ENCODE assay signal across 19 cellular contexts in the genomic region with DNA sequence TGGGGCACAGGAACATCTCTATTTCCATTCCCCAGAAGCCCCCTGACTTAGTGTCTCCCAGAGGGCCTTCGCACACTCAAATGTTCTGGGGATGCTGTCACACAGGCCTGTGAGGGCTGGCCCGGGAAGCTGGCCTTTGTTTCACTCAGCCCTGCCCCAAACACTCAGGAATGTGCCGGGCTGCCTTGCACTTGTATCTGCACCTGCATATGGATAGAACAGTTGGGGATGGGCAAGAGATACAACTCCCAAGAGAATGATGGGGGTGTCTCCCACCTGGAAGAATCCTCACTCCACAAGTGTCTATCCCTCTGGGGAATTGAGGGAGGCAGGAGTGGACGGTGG. TPM values are rescaled to one million over a fixed set of nuclear protein-coding genes. Genes with fewer than 3 reads are reported as not detected.
DNase-seq lines count a peak whose midpoint lies in the region; ATAC-seq and TF ChIP-seq lines count a peak whose summit lies in the region.
"Had no signal": no experiment of that assay in that cellular context is flagged by ENCODE, and none has a peak within 500 bp of the region (broad histone marks: within the 10 kb centered on the region; RNA-seq: fewer than 3 reads in every experiment).

No MANE protein-coding gene starts in this region.

- H3K4me3 Mint-ChIP-seq in naive thymus-derived CD8-positive, alpha-beta T cell, result no peak overlapping the region
- no peak overlapping the region for H3K4me3 Mint-ChIP-seq in activated CD8-positive, alpha-beta memory T cell treated with anti-CD3 and anti-CD28 coated beads, Interleukin-2, amount 10 ng/mL, durations not matched to agents 7 days and 5 days

- intact Hi-C loops in Right ventricle myocardium superior (cut with DNase I), result loop anchor here (5.0 kb wide), 1 partner anchor 280 kb away; no protein-coding TSS in a partner anchor
- intact Hi-C loops in heart left ventricle (cut with DNase I), result loop anchor here in 4 of 10 donors (5.0 to 10.0 kb wide), 3 partner anchors 100 to 272 kb away; no protein-coding TSS in a partner anchor
- intact Hi-C loops in ascending aorta (cut with DNase I), result loop anchor here (5.0 kb wide), 1 partner anchor 225 kb away; no protein-coding TSS in a partner anchor
- intact Hi-C loops in tibial artery (cut with DNase I; ENCODE audit: low total_unique reads), result no loop called here

- WGBS in heart left ventricle, 4 donors, result 44 to 81% (median 75%) methylated on average over 3 to 4 of the region's 4 CpGs

- CTCF ChIA-PET in activated CD8-positive, alpha-beta memory T cell treated with anti-CD3 and anti-CD28 coated beads, Interleukin-2, amount 10 ng/mL, durations not matched to agents 7 days and 5 days (lab: Charles Lee), result interaction anchor here (1.8 to 5.2 kb wide), 2 partner anchors 10 to 278 kb away, joined by 6 to 59 read pairs; a partner anchor contains a TSS

- no peak overlapping the region for H3K4me3 ChIP-seq in heart left ventricle
- H3K4me3 ChIP-seq in ascending aorta, result no peak overlapping the region
- no peak overlapping the region for H3K4me3 ChIP-seq in tibial artery
- H3K4me3 ChIP-seq: Peyer's patch had no signal

- ATAC-seq in Right ventricle myocardium superior (ENCODE audit: poor library complexity) (no peak), heart left ventricle (no peak), GM19035 (IDR thresholded peaks at IDR 0.05; ENCODE audit: unreplicated experiment) (no peak), GM21515 (IDR thresholded peaks at IDR 0.05; ENCODE audit: unreplicated experiment) (no peak)
- no peak for ATAC-seq in naive thymus-derived CD8-positive, alpha-beta T cell
- no peak for ATAC-seq in activated CD8-positive, alpha-beta memory T cell treated with anti-CD3 and anti-CD28 coated beads, Interleukin-2, amount 10 ng/mL, durations not matched to agents 7 days and 5 days

- no peaks in the 10 kb centered on the region for H3K27me3 ChIP-seq in heart left ventricle
- no peaks in the 10 kb centered on the region for H3K27me3 ChIP-seq in ascending aorta
- H3K27me3 ChIP-seq in tibial artery, result no peaks in the 10 kb centered on the region
- H3K27me3 ChIP-seq: BE2C, Peyer's patch had no signal

- DNase-seq in Right ventricle myocardium superior (peak; percentile 8), heart left ventricle (no peak), ascending aorta (ENCODE audit: low spot score in 2 of 2) (peak in 1 of 2 donors; percentile 2), tibial artery (no peak)
- DNase-seq in naive thymus-derived CD8-positive, alpha-beta T cell, result no peak
- DNase-seq in activated CD8-positive, alpha-beta memory T cell treated with anti-CD3 and anti-CD28 coated beads, Interleukin-2, amount 10 ng/mL, durations not matched to agents 7 days and 5 days, result no peak
- DNase-seq: 8988T, BE2C, GF-D8, H9, IMR-90, Karpas-422, NCI-H1105, NCI-H1694, NCI-H2227 treated with DMSO at 0.1 percent for 48 hours, NCI-H524, Peyer's patch had no signal

- H3K9me3 ChIP-seq in heart left ventricle (no peaks in the 10 kb centered on the region), ascending aorta (no peaks in the 10 kb centered on the region), tibial artery (no peaks in the 10 kb centered on the region)
- H3K9me3 ChIP-seq: BE2C, Peyer's patch had no signal

- POLR2A ChIA-PET in naive thymus-derived CD8-positive, alpha-beta T cell (lab: Charles Lee), result interaction anchor here (1.5 to 2.8 kb wide), 3 partner anchors 10 to 432 kb away, joined by 3 to 17 read pairs (median 6); a partner anchor contains a TSS

- no peaks in the 10 kb centered on the region for H3K9me3 Mint-ChIP-seq in naive thymus-derived CD8-positive, alpha-beta T cell
- no peaks in the 10 kb centered on the region for H3K9me3 Mint-ChIP-seq in activated CD8-positive, alpha-beta memory T cell treated with anti-CD3 and anti-CD28 coated beads, Interleukin-2, amount 10 ng/mL, durations not matched to agents 7 days and 5 days (ENCODE audit: low read depth)
- H3K9me3 Mint-ChIP-seq: H9 had no signal

- no peaks in the 10 kb centered on the region for H3K27me3 Mint-ChIP-seq in naive thymus-derived CD8-positive, alpha-beta T cell
- no peaks in the 10 kb centered on the region for H3K27me3 Mint-ChIP-seq in activated CD8-positive, alpha-beta memory T cell treated with anti-CD3 and anti-CD28 coated beads, Interleukin-2, amount 10 ng/mL, durations not matched to agents 7 days and 5 days

- TF ChIP-seq POLR2A in heart left ventricle (IDR thresholded peaks at IDR 0.05), result no peak

- H3K27ac ChIP-seq in heart left ventricle, result no peak overlapping the region
- peak overlapping the region; percentile 81 to 83 for H3K27ac ChIP-seq in ascending aorta
- H3K27ac ChIP-seq in tibial artery, result peak overlapping the region; percentile 58 to 87
- H3K27ac ChIP-seq: Peyer's patch had no signal

- H3K36me3 ChIP-seq in heart left ventricle, result peaks cover 0 to 84% (median 64%) of the 10 kb centered on the region in 9 donors
- H3K36me3 ChIP-seq in ascending aorta, result peaks cover 59 to 88% of the 10 kb centered on the region in 2 donors
- H3K36me3 ChIP-seq in tibial artery, result peaks cover 73 to 85% (median 83%) of the 10 kb centered on the region in 3 donors
- H3K36me3 ChIP-seq: BE2C, Peyer's patch had no signal

- peak overlapping the region in 9 of 10 donors; percentile 84 to 98 (median 96) for H3K27ac Mint-ChIP-seq in naive thymus-derived CD8-positive, alpha-beta T cell
- no peak overlapping the region for H3K27ac Mint-ChIP-seq in activated CD8-positive, alpha-beta memory T cell treated with anti-CD3 and anti-CD28 coated beads, Interleukin-2, amount 10 ng/mL, durations not matched to agents 7 days and 5 days

- H3K4me1 Mint-ChIP-seq in naive thymus-derived CD8-positive, alpha-beta T cell, result peaks cover 29 to 57% (median 44%) of the 10 kb centered on the region in 4 donors
- peaks cover 20% of the 10 kb centered on the region for H3K4me1 Mint-ChIP-seq in activated CD8-positive, alpha-beta memory T cell treated with anti-CD3 and anti-CD28 coated beads, Interleukin-2, amount 10 ng/mL, durations not matched to agents 7 days and 5 days

- H3K4me1 ChIP-seq in heart left ventricle, result peaks cover 5 to 73% (median 44%) of the 10 kb centered on the region in 12 donors
- peaks cover 8 to 77% of the 10 kb centered on the region in 2 donors for H3K4me1 ChIP-seq in ascending aorta
- peaks cover 6 to 100% (median 72%) of the 10 kb centered on the region in 4 donors for H3K4me1 ChIP-seq in tibial artery

- TF ChIP-seq CTCF in heart left ventricle (IDR thresholded peaks at IDR 0.05) (no peak), ascending aorta (IDR thresholded peaks at IDR 0.05) (no peak), tibial artery (IDR thresholded peaks at IDR 0.05) (no peak)

- peaks cover 0 to 18% (median 1%) of the 10 kb centered on the region in 3 donors for H3K36me3 Mint-ChIP-seq in naive thymus-derived CD8-positive, alpha-beta T cell
- no peaks in the 10 kb centered on the region for H3K36me3 Mint-ChIP-seq in activated CD8-positive, alpha-beta memory T cell treated with anti-CD3 and anti-CD28 coated beads, Interleukin-2, amount 10 ng/mL, durations not matched to agents 7 days and 5 days

RNA-seq across cellular contexts. Expression of a gene that starts 7.1 kb away (rescaled TPM):
- total RNA-seq in Right ventricle myocardium superior (2.0 TPM), heart left ventricle (10 to 100 TPM in 1 of 9 donors, 1 to 10 TPM in 8; 1.2 to 32.9 (median 3.3) TPM), ascending aorta (189 TPM)
- 1 to 10 TPM; 1.5 to 6.8 TPM for polyA plus RNA-seq in heart left ventricle
- total RNA-seq in naive thymus-derived CD8-positive, alpha-beta T cell, result 10 to 100 TPM; 90.1 to 91.9 TPM
- 10 to 100 TPM; 19.2 to 35.1 (median 31.1) TPM for polyA plus RNA-seq in naive thymus-derived CD8-positive, alpha-beta T cell
- 10 to 100 TPM; 37.3 to 49.1 TPM for total RNA-seq in activated CD8-positive, alpha-beta memory T cell treated with anti-CD3 and anti-CD28 coated beads, Interleukin-2, amount 10 ng/mL, durations not matched to agents 7 days and 5 days

RNA-seq across cellular contexts. Expression of a gene that starts 10.7 kb away (rescaled TPM):
- total RNA-seq in Right ventricle myocardium superior (290 TPM), heart left ventricle (100 to 1,000 TPM; 352 to 732 (median 556) TPM), ascending aorta (1,738 TPM)
- polyA plus RNA-seq in heart left ventricle, result 100 to 1,000 TPM; 386 to 639 TPM
- 100 to 1,000 TPM; 229 to 235 TPM for total RNA-seq in naive thymus-derived CD8-positive, alpha-beta T cell
- 10 to 100 TPM in 1 of 3 donors, 1 to 10 TPM in 2; 3.4 to 11.2 (median 7.4) TPM for polyA plus RNA-seq in naive thymus-derived CD8-positive, alpha-beta T cell
- total RNA-seq in activated CD8-positive, alpha-beta memory T cell treated with anti-CD3 and anti-CD28 coated beads, Interleukin-2, amount 10 ng/mL, durations not matched to agents 7 days and 5 days, result 10 to 100 TPM; 22.9 to 38.1 TPM

Comparison
In these comparisons a context has a peak if more than half of its experiments do, and no peak if none do; other contexts are left out.
1. H3K27ac ChIP-seq: peak in ascending aorta (2 of 2) and tibial artery (2 of 2); none in heart left ventricle (0 of 12).